Comparison of ENCODE assay signal across 22 cellular contexts in genomic region chr20:6994452-6994851, GRCh38.
A peak's percentile ranks its signal among the peaks of the same experiment; 100 is the strongest.
DNase-seq lines count a peak whose midpoint lies in the region; ATAC-seq and TF ChIP-seq lines count a peak whose summit lies in the region.
"Had no signal": no experiment of that assay in that cellular context is flagged by ENCODE, and none has a peak within 500 bp of the region (broad histone marks: within the 10 kb centered on the region; RNA-seq: fewer than 3 reads in every experiment).

No MANE protein-coding gene starts in this region.

- peak overlapping the region; percentile 97 for H3K27ac ChIP-seq in epithelial cell of prostate
- H3K27ac ChIP-seq: adrenal gland, colonic mucosa, pancreas, SK-N-MC had no signal

- ATAC-seq in left cardiac atrium (peak; percentile 47 to 88), Right ventricle myocardium inferior (no peak), GM18907 (IDR thresholded peaks at IDR 0.05; ENCODE audit: unreplicated experiment) (no peak)
- ATAC-seq: activated T-helper 17 cell treated with anti-CD3 and anti-CD28 coated beads, Interleukin-2, amount 50 U/mL, for 72 hours had no signal

- no peak for TF ChIP-seq CTCF in GM13977 (IDR thresholded peaks at IDR 0.05; ENCODE audit: extremely low read depth, insufficient read depth, missing control alignments)

- DNase-seq in left cardiac atrium (no peak), Right ventricle myocardium inferior (ENCODE audit: missing footprints) (no peak), epithelial cell of prostate (ENCODE audit: low read depth, low spot score) (peak; percentile 93), kidney tubule cell (ENCODE audit: low spot score) (peak; percentile 97), NCI-H526 (lab: John Stamatoyannopoulos, UW) (no peak), GM03348 (ENCODE audit: low spot score) (no peak), GM13977 (ENCODE audit: low spot score) (no peak)
- DNase-seq: 8988T; activated CD4-positive, alpha-beta memory T cell treated with anti-CD3 and anti-CD28 coated beads, Interleukin-2, amount 10 ng/mL, durations not matched to agents 7 days and 5 days; CD4-positive, alpha-beta memory T cell; colonic mucosa; GDM1; HFFc6; KG1; NCI-H1436 treated with DMSO at 0.1 percent for 48 hours; NCI-H345; pancreas; stimulated activated CD4-positive, alpha-beta T cell treated with anti-CD3 and anti-CD28 coated beads, Interleukin-15, amount 100 ng/mL, for 24 hours had no signal

- intact Hi-C loops in left cardiac atrium (cut with DNase I): loop anchor here in 1 of 2 donors (10.0 kb wide), 1 partner anchor 60 kb away; no protein-coding TSS in a partner anchor
- intact Hi-C loops in Right ventricle myocardium inferior (cut with DNase I): no loop called here

- in situ Hi-C loops in GM13977 (cut with MboI; ENCODE audit: low pct_unique_long_range_greater_than_20kb, low sequenced_read_pairs, unreplicated experiment): no loop called here

Comparison
In these comparisons a context has a peak if more than half of its experiments do, and no peak if none do; other contexts are left out.
1. ATAC-seq: peak in left cardiac atrium (2 of 2); none in Right ventricle myocardium inferior (single experiment) and GM18907 (single experiment).
2. DNase-seq: peak in epithelial cell of prostate (single experiment) and kidney tubule cell (single experiment); none in left cardiac atrium (single experiment), Right ventricle myocardium inferior (single experiment), NCI-H526 (0 of 2), GM03348 (single experiment) and GM13977 (single experiment).